8 cellular contexts compared by ENCODE assay signal in genomic region chr4:53929955-53930798, GRCh38.
DNase-seq lines count a peak whose midpoint lies in the region; ATAC-seq lines count a peak whose summit lies in the region.

No MANE protein-coding gene starts in this region.

- ATAC-seq in GM21526 (IDR thresholded peaks at IDR 0.05; ENCODE audit: low FRiP score, unreplicated experiment) (peak; percentile 65), left ventricle myocardium superior (peak; percentile 93), GM21737 (IDR thresholded peaks at IDR 0.05; ENCODE audit: unreplicated experiment) (no peak)

- intact Hi-C loops in left ventricle myocardium superior (cut with micrococcal nuclease) = no loop called here

- DNase-seq in COLO668 (lab: John Stamatoyannopoulos, UW; ENCODE audit: unreplicated experiment) (peak; percentile 41), NAMALWA (ENCODE audit: low spot score) (peak; percentile 76), SKM-1 treated with dmso at 0.1 percent for 144 hours (lab: John Stamatoyannopoulos, UW; ENCODE audit: unreplicated experiment) (peak; percentile 55), amniotic stem cell (lab: John Stamatoyannopoulos, UW) (peak; percentile 76), left ventricle myocardium superior (peak; percentile 45), retina (peak; percentile 69)
